ENCODE assay signal across 8 cellular contexts in the genomic region with DNA sequence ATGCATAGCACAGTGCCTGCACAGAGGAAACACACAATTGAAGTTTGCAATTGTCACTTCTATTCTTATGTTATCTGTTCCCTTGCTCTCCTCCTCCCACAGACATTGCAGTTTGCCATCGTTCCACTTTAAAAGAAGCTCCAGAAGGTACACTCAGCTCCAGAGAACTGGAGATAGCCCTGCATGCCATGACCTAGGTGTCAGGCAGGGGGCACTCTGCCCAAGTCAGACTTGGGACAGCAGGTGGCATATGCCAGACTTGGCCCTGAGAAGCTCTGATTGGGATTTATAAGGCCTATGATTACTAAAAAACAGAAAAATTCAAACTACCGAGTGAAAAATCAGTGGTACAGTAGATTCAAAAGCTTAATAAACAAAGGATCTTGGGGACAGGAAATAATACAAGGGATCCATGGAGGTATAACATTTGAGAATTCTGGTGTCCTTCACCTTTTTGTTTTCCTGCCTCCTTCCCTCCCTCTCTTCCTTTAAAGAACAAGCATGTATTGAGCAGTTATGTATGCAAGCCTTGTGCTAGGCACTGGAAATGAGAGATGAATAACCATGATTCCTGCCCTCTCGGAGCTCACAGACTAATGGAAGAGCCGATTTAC. TPM values are rescaled to one million over a fixed set of nuclear protein-coding genes. Genes with fewer than 3 reads are reported as not detected.
DNase-seq lines count a peak whose midpoint lies in the region; ATAC-seq and TF ChIP-seq lines count a peak whose summit lies in the region.

No MANE protein-coding gene starts in this region.

- H2AFZ ChIP-seq in parathyroid adenoma: no peak overlapping the region

- no peak overlapping the region for H3K27ac ChIP-seq in parathyroid adenoma

- intact Hi-C loops in activated CD4-positive, alpha-beta T cell treated with anti-CD3 and anti-CD28 coated beads for 36 hours (cut with DNase I, micrococcal nuclease): loop anchor here in 1 of 2 experiments (1.0 to 2.0 kb wide), 2 partner anchors 92 to 754 kb away; no protein-coding TSS in a partner anchor

- no peaks in the 10 kb centered on the region for H3K4me1 Mint-ChIP-seq in activated CD4-positive, alpha-beta T cell treated with anti-CD3 and anti-CD28 coated beads for 36 hours

- POLR2A ChIA-PET in activated CD4-positive, alpha-beta T cell treated with anti-CD3 and anti-CD28 coated beads for 36 hours (lab: Charles Lee): no interaction called here
- POLR2A ChIA-PET in HEK293T (lab: Yijun Ruan, JAX): no interaction called here

- ATAC-seq in activated CD4-positive, alpha-beta T cell treated with anti-CD3 and anti-CD28 coated beads for 36 hours: no peak
- ATAC-seq in esophagus mucosa (peak; percentile 90), HG02840 (IDR thresholded peaks at IDR 0.05; ENCODE audit: low FRiP score, unreplicated experiment) (no peak)

- no peak overlapping the region for H3K9ac ChIP-seq in parathyroid adenoma

- no peaks in the 10 kb centered on the region for H3K79me2 ChIP-seq in parathyroid adenoma

- no peaks in the 10 kb centered on the region for H3K9me3 Mint-ChIP-seq in activated CD4-positive, alpha-beta T cell treated with anti-CD3 and anti-CD28 coated beads for 36 hours (ENCODE audit: low read depth)

- H3K36me3 ChIP-seq in parathyroid adenoma (ENCODE audit: control insufficient read depth, insufficient read depth, low read length): no peaks in the 10 kb centered on the region

- no peak overlapping the region for H3K4me3 ChIP-seq in parathyroid adenoma (ENCODE audit: low read depth, low read length)

- no peaks in the 10 kb centered on the region for H3K9me3 ChIP-seq in parathyroid adenoma (ENCODE audit: control insufficient read depth, low read length)

- H3K36me3 Mint-ChIP-seq in activated CD4-positive, alpha-beta T cell treated with anti-CD3 and anti-CD28 coated beads for 36 hours (ENCODE audit: low read depth): no peaks in the 10 kb centered on the region

- CTCF ChIA-PET in activated CD4-positive, alpha-beta T cell treated with anti-CD3 and anti-CD28 coated beads for 36 hours (lab: Charles Lee): interaction anchor here (0.6 to 0.8 kb wide), 2 partner anchors 92 to 134 kb away, joined by 3 read pairs; no protein-coding TSS in a partner anchor
- CTCF ChIA-PET in HEK293T (lab: Yijun Ruan, JAX): interaction anchor here (0.6 to 1.4 kb wide), 9 partner anchors 8 to 285 kb away, joined by 3 to 10 read pairs (median 5); no protein-coding TSS in a partner anchor

- H3K4me2 ChIP-seq in parathyroid adenoma (ENCODE audit: low read length): no peak overlapping the region

- H3K27me3 ChIP-seq in parathyroid adenoma (ENCODE audit: control insufficient read depth, insufficient read depth, low read length): no peaks in the 10 kb centered on the region

- no peaks in the 10 kb centered on the region for H3K4me1 ChIP-seq in parathyroid adenoma

- peaks cover 4% of the 10 kb centered on the region for H3K27me3 Mint-ChIP-seq in activated CD4-positive, alpha-beta T cell treated with anti-CD3 and anti-CD28 coated beads for 36 hours

- TF ChIP-seq CTCF in parathyroid adenoma (IDR thresholded peaks at IDR 0.05): peak; percentile 27

- H3K27ac Mint-ChIP-seq in activated CD4-positive, alpha-beta T cell treated with anti-CD3 and anti-CD28 coated beads for 36 hours: no peak overlapping the region

- DNase-seq in activated CD4-positive, alpha-beta T cell treated with anti-CD3 and anti-CD28 coated beads for 36 hours: peak; percentile 40
- no peak for DNase-seq in activated CD4-positive, alpha-beta T cell treated with anti-CD3 and anti-CD28 coated beads, Interleukin-2, amount 50 U/mL, for 1 hour
- DNase-seq in HEK293T (ENCODE audit: extremely low spot score) (peak; percentile 55), NOMO-1 treated with DMSO at 0.1 percent for 48 hours (lab: John Stamatoyannopoulos, UW; ENCODE audit: unreplicated experiment) (peak; percentile 16), cerebellum (ENCODE audit: low spot score) (no peak)

- no peak overlapping the region for H3K4me3 Mint-ChIP-seq in activated CD4-positive, alpha-beta T cell treated with anti-CD3 and anti-CD28 coated beads for 36 hours

TF ChIP-seq in HEK293T, 16 proteins besides CTCF, POLR2A, EP300 and RAD21:
- TF ChIP-seq, protein P1, sequence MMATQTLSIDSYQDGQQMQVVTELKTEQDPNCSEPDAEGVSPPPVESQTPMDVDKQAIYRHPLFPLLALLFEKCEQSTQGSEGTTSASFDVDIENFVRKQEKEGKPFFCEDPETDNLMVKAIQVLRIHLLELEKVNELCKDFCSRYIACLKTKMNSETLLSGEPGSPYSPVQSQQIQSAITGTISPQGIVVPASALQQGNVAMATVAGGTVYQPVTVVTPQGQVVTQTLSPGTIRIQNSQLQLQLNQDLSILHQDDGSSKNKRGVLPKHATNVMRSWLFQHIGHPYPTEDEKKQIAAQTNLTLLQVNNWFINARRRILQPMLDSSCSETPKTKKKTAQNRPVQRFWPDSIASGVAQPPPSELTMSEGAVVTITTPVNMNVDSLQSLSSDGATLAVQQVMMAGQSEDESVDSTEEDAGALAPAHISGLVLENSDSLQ (IDR thresholded peaks at IDR 0.05): no peak
- TF ChIP-seq BHLHE40 (IDR thresholded peaks at IDR 0.05; ENCODE audit: borderline replicate concordance) (no peak), HDGF (IDR thresholded peaks at IDR 0.05; ENCODE audit: borderline replicate concordance) (no peak), CTBP1 (IDR thresholded peaks at IDR 0.05; ENCODE audit: borderline replicate concordance) (no peak), SUZ12 (IDR thresholded peaks at IDR 0.05) (no peak), ZNF384 (IDR thresholded peaks at IDR 0.05) (no peak)
TF ChIP-seq in HEK293T: peak in this region for 0.

RNA-seq across cellular contexts. Expression of a gene that starts 40.0 kb away (rescaled TPM):
- not detected for total RNA-seq in activated CD4-positive, alpha-beta T cell treated with anti-CD3 and anti-CD28 coated beads for 36 hours
- total RNA-seq in esophagus mucosa (21.8 TPM), cerebellum (33.4 TPM)

Comparison
In these comparisons a context has a peak if more than half of its experiments do, and no peak if none do; other contexts are left out.
1. DNase-seq: peak in activated CD4-positive, alpha-beta T cell treated with anti-CD3 and anti-CD28 coated beads for 36 hours (single experiment), HEK293T (single experiment) and NOMO-1 treated with DMSO at 0.1 percent for 48 hours (single experiment); none in activated CD4-positive, alpha-beta T cell treated with anti-CD3 and anti-CD28 coated beads, Interleukin-2, amount 50 U/mL, for 1 hour (single experiment) and cerebellum (single experiment).
2. RNA of a gene that starts 40.0 kb away (total RNA-seq): 33.4 TPM in cerebellum (single experiment) and 21.8 TPM in esophagus mucosa (single experiment); not detected in activated CD4-positive, alpha-beta T cell treated with anti-CD3 and anti-CD28 coated beads for 36 hours; every median in the first group is over 10 times any median in the second.